Comparison of ENCODE assay signal across 8 cellular contexts in genomic region chr3:40584625-40585189, GRCh38. TPM values are rescaled to one million over a fixed set of nuclear protein-coding genes. Genes with fewer than 3 reads are reported as not detected.
DNase-seq lines count a peak whose midpoint lies in the region; ATAC-seq and TF ChIP-seq lines count a peak whose summit lies in the region.

No MANE protein-coding gene starts in this region.

- CTCF ChIA-PET in T-cell (lab: Charles Lee), result interaction anchor here (0.7 to 3.9 kb wide), 10 partner anchors 9 to 1502 kb away, joined by 3 to 19 read pairs (median 4); no protein-coding TSS in a partner anchor

- TF ChIP-seq CTCF in LNCAP (IDR thresholded peaks at IDR 0.05), result peak; percentile 96
- TF ChIP-seq CTCF in heart right ventricle (IDR thresholded peaks at IDR 0.05), result peak; percentile 90 to 99 (median 99)
- TF ChIP-seq CTCF in upper lobe of right lung (IDR thresholded peaks at IDR 0.05), result peak; percentile 97

- peak; percentile 62 for ATAC-seq in GM19397 (IDR thresholded peaks at IDR 0.05; ENCODE audit: unreplicated experiment)
- ATAC-seq in T-cell (replicated peaks in 1 of 4), result peak; percentile 58 to 72 (median 66)
- peak; percentile 91 to 97 (median 94) for ATAC-seq in heart right ventricle
- ATAC-seq in upper lobe of right lung, result peak; percentile 94

- peaks cover 6% of the 10 kb centered on the region for H3K27me3 ChIP-seq in adipocyte (replicated peaks; ENCODE audit: control insufficient read depth, insufficient read depth, low read length)
- no peaks in the 10 kb centered on the region for H3K27me3 ChIP-seq in heart right ventricle
- no peaks in the 10 kb centered on the region for H3K27me3 ChIP-seq in upper lobe of right lung

- POLR2A ChIA-PET in T-cell (lab: Charles Lee), result no interaction called here

- peaks cover 31% of the 10 kb centered on the region for H3K4me1 ChIP-seq in adipocyte (ENCODE audit: control insufficient read depth, insufficient read depth, low read length)
- peaks cover 0 to 29% (median 10%) of the 10 kb centered on the region in 9 donors for H3K4me1 ChIP-seq in heart right ventricle
- H3K4me1 ChIP-seq in upper lobe of right lung, result peaks cover 6% of the 10 kb centered on the region

- no peaks in the 10 kb centered on the region for H3K36me3 Mint-ChIP-seq in T-cell

- peak overlapping the region; percentile 69 for H3K4me3 ChIP-seq in adipocyte (ENCODE audit: low read length)
- H3K4me3 ChIP-seq in heart right ventricle, result peak overlapping the region in 4 of 10 donors; percentile 6 to 30 (median 8)
- no peak overlapping the region for H3K4me3 ChIP-seq in upper lobe of right lung

- H3K4me3 Mint-ChIP-seq in T-cell, result no peak overlapping the region

- no peak overlapping the region for H3K27ac Mint-ChIP-seq in T-cell

- no peaks in the 10 kb centered on the region for H3K9me3 Mint-ChIP-seq in T-cell

- DNase-seq in C1 segment of cervical spinal cord (lab: John Stamatoyannopoulos, UW) (peak; percentile 6 to 87 (median 68)), T-cell (peak; percentile 22 to 74 (median 54)), adipocyte (ENCODE audit: low read depth) (peak; percentile 91), heart right ventricle (peak; percentile 89 to 91), posterior cingulate gyrus (peak; percentile 72 to 98 (median 88)), upper lobe of right lung (peak; percentile 92)

- peaks cover 6 to 15% of the 10 kb centered on the region in 2 donors for H3K27me3 Mint-ChIP-seq in T-cell

- WGBS in heart right ventricle, 2 donors, result 27 to 29% methylated on average over 15 of the region's 15 CpGs

- H3K9ac ChIP-seq in adipocyte (ENCODE audit: low read length), result peak overlapping the region; percentile 56

- intact Hi-C loops in heart right ventricle (cut with DNase I) (loop anchor here (1.0 to 10.0 kb wide), 21 partner anchors 110 to 1300 kb away; partner anchors contain the start of gene CTNNB1 (in 1 of the 10)), posterior cingulate gyrus (cut with DNase I) (loop anchor here (5.0 to 10.0 kb wide), 3 partner anchors 110 to 1133 kb away; no protein-coding TSS in a partner anchor), upper lobe of right lung (cut with DNase I) (loop anchor here (5.0 to 10.0 kb wide), 2 partner anchors 620 to 1298 kb away; no protein-coding TSS in a partner anchor)

- peak overlapping the region in 5 of 10 donors; percentile 8 to 26 (median 19) for H3K27ac ChIP-seq in heart right ventricle
- H3K27ac ChIP-seq in upper lobe of right lung, result no peak overlapping the region

- H3K36me3 ChIP-seq in adipocyte (ENCODE audit: control insufficient read depth, insufficient read depth, low read length, severe bottlenecking) (no peaks in the 10 kb centered on the region), heart right ventricle (no peaks in the 10 kb centered on the region), upper lobe of right lung (no peaks in the 10 kb centered on the region)

- H3K9me3 ChIP-seq in adipocyte (ENCODE audit: control insufficient read depth, low read length), result no peaks in the 10 kb centered on the region
- H3K9me3 ChIP-seq in heart right ventricle, result no peaks in the 10 kb centered on the region
- no peaks in the 10 kb centered on the region for H3K9me3 ChIP-seq in upper lobe of right lung

- no peaks in the 10 kb centered on the region for H3K4me1 Mint-ChIP-seq in T-cell

RNA-seq across cellular contexts. Expression of gene ZNF621, which starts 59.9 kb away (rescaled TPM):
- total RNA-seq in T-cell (10 to 100 TPM; 16.6 to 25.2 (median 22.2) TPM), heart right ventricle (10 to 100 TPM in 6 of 10 donors, 1 to 10 TPM in 4; 8.9 to 14.6 (median 10.5) TPM), upper lobe of right lung (20.1 TPM)
- polyA plus RNA-seq in heart right ventricle, result 10 to 100 TPM in 1 of 2 donors, 1 to 10 TPM in 1; 5.5 to 13.7 TPM
